ENCODE assay signal across 2 cellular contexts in genomic region chr7:46678421-46678820, GRCh38.
TF ChIP-seq lines count a peak whose summit lies in the region.

No MANE protein-coding gene starts in this region.

TF ChIP-seq in SK-N-SH treated with all-trans-retinoic acid at 6 μM for 48 hours, 23 proteins besides CTCF, POLR2A, EP300 and RAD21 (continued from another document):
- TF ChIP-seq TSHZ2 (CRISPR knock-in tag; IDR thresholded peaks at IDR 0.05) (0 out of 2 replicates have a peak, but pooled peaks have one; percentile 30), ESRRG (CRISPR knock-in tag; IDR thresholded peaks at IDR 0.05) (no peak), ISL1 (CRISPR knock-in tag; IDR thresholded peaks at IDR 0.05) (peak; percentile 98), SNAI2 (CRISPR knock-in tag; IDR thresholded peaks at IDR 0.05) (0 out of 2 replicates have a peak, but pooled peaks have one; percentile 31), ZFP30 (CRISPR knock-in tag; IDR thresholded peaks at IDR 0.05) (no peak)

TF ChIP-seq in SK-N-SH, 30 proteins besides CTCF, POLR2A, EP300 and RAD21 (continued from another document):
- TF ChIP-seq REST (IDR thresholded peaks at IDR 0.05; ENCODE audit: low read depth, low read length) (no peak), TAF1 (IDR thresholded peaks at IDR 0.05; ENCODE audit: borderline replicate concordance, low read depth, low read length) (no peak)
